17 cellular contexts compared by ENCODE assay signal in the genomic region with DNA sequence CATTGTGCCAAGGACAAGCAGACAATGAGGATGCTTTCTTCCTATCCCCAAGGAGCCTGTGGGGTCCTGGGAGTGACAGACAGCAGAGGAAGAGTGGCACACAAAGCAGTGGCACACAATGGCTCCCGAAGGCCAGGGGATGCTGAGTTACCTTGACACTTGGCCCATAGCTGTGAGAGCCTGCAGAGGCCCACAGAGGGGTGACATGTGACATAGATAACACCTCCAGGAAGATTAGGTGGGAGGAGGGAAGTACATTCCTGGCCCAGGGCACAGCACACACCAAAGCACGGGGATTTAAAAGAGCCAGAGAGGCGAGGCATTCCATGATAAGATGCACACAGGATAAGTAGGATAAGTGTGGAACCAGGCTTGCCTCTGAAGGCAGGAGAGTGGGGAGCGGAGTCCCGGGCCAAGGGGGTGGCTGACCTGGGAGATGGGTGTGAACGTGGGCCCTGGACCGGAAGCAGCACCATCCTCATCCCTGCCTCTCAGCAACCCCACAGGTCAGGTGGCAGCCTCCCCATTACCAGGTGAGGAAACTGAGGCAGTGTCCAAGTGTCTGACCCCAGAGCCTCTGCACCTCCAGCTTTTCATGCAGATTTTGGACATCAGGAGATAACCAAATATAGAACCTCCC. TPM values are rescaled to one million over a fixed set of nuclear protein-coding genes. Genes with fewer than 3 reads are reported as not detected.
DNase-seq lines count a peak whose midpoint lies in the region; FAIRE-seq and TF ChIP-seq lines count a peak whose summit lies in the region.
"Had no signal": no experiment of that assay in that cellular context is flagged by ENCODE, and none has a peak within 500 bp of the region (broad histone marks: within the 10 kb centered on the region; RNA-seq: fewer than 3 reads in every experiment).

No MANE protein-coding gene starts in this region.

- CTCF ChIA-PET in H1 (lab: Charles Lee; ENCODE audit: partially characterized antibody) = interaction anchor here (0.6 to 15.1 kb wide), 16 partner anchors 8 to 135 kb away, joined by 3 to 201 read pairs (median 6); a partner anchor contains a TSS

- H3K9me2 ChIP-seq in hepatocyte (replicated peaks; ENCODE audit: insufficient read depth) = no peaks in the 10 kb centered on the region

- H2BK12ac ChIP-seq in H1 (ENCODE audit: low read depth, low read length) (no peak overlapping the region), mesenchymal stem cell (ENCODE audit: low read length in 2 of 2) (no peak overlapping the region)

- no peaks in the 10 kb centered on the region for H3K79me2 ChIP-seq in H1 (ENCODE audit: control insufficient read depth in 1 of 2, insufficient read depth in 2 of 2, low read length in 2 of 2)
- no peaks in the 10 kb centered on the region for H3K79me2 ChIP-seq in hepatocyte

- H3K18ac ChIP-seq in H1 (ENCODE audit: extremely low read depth, low read length) = no peak overlapping the region
- no peak overlapping the region for H3K18ac ChIP-seq in mesenchymal stem cell (ENCODE audit: low read depth in 1 of 2, low read length in 2 of 2)

- TF ChIP-seq EP300 in H1 (IDR thresholded peaks at IDR 0.05; ENCODE audit: borderline replicate concordance in 1 of 2, low read depth in 2 of 2, low read length in 2 of 2) = no peak

- TF ChIP-seq POLR2A in H1 (IDR thresholded peaks at IDR 0.05; ENCODE audit: control extremely low read depth in 1 of 2, low read depth in 2 of 2, low read length in 2 of 2) = no peak
- no peak for TF ChIP-seq POLR2A in spleen (IDR thresholded peaks at IDR 0.05)

- H3K9me3 ChIP-seq in H1 (ENCODE audit: insufficient read depth in 2 of 2, low read depth in 1 of 2, low read length in 1 of 2) (no peaks in the 10 kb centered on the region), hepatocyte (ENCODE audit: low read depth) (no peaks in the 10 kb centered on the region), spleen (no peaks in the 10 kb centered on the region), mesenchymal stem cell (ENCODE audit: control insufficient read depth, low read length) (no peaks in the 10 kb centered on the region)

- no peak for TF ChIP-seq RAD21 in H1 (IDR thresholded peaks at IDR 0.05 in 1 of 2, conservative IDR thresholded peaks at IDR 0.05 in 1 of 2; ENCODE audit: low read depth in 2 of 2, low read length in 2 of 2)

- H3K27ac ChIP-seq in H1 (ENCODE audit: low read depth, low read length) = no peak overlapping the region
- peak overlapping the region; percentile 56 for H3K27ac ChIP-seq in hepatocyte
- H3K27ac ChIP-seq in spleen = no peak overlapping the region
- no peak overlapping the region for H3K27ac ChIP-seq in mesenchymal stem cell (ENCODE audit: low read length, poor library complexity, severe bottlenecking)
- H3K27ac ChIP-seq: GM23248, SK-N-MC had no signal

- no peak overlapping the region for H2BK120ac ChIP-seq in H1 (replicated peaks; ENCODE audit: low read depth, low read length)
- H2BK120ac ChIP-seq in mesenchymal stem cell (ENCODE audit: low read depth, low read length) = no peak overlapping the region

- no peak overlapping the region for H2AK5ac ChIP-seq in H1 (ENCODE audit: low read depth, low read length)
- H2AK5ac ChIP-seq in mesenchymal stem cell (ENCODE audit: low read length, severe bottlenecking) = no peak overlapping the region

- H4K20me1 ChIP-seq in H1 (replicated peaks in 1 of 2; ENCODE audit: control insufficient read depth in 1 of 2, insufficient read depth in 2 of 2, low read length in 2 of 2) (no peaks in the 10 kb centered on the region), hepatocyte (ENCODE audit: insufficient read depth, poor library complexity, severe bottlenecking) (no peaks in the 10 kb centered on the region)

- H2AFZ ChIP-seq in H1 (ENCODE audit: low read length) (no peak overlapping the region), hepatocyte (no peak overlapping the region), mesenchymal stem cell (ENCODE audit: low read depth, low read length) (no peak overlapping the region)
- H2AFZ ChIP-seq: GM23248 had no signal

- H3K23me2 ChIP-seq in H1 (ENCODE audit: low read depth, low read length) = no peaks in the 10 kb centered on the region

- H4K91ac ChIP-seq in H1 (replicated peaks; ENCODE audit: insufficient read length, low read length) (no peak overlapping the region), mesenchymal stem cell (ENCODE audit: low read length) (no peak overlapping the region)

- H2BK5ac ChIP-seq in H1 (ENCODE audit: low read depth, low read length) = no peak overlapping the region
- no peak overlapping the region for H2BK5ac ChIP-seq in mesenchymal stem cell (ENCODE audit: low read depth, low read length, poor library complexity, severe bottlenecking)

- H3K4me2 ChIP-seq in H1 (ENCODE audit: insufficient read depth in 1 of 2, low read depth in 2 of 2, low read length in 2 of 2) (no peak overlapping the region), hepatocyte (no peak overlapping the region), mesenchymal stem cell (ENCODE audit: low read length, poor library complexity, severe bottlenecking) (no peak overlapping the region)

- H3K14ac ChIP-seq in H1 (ENCODE audit: insufficient read length) (no peak overlapping the region), mesenchymal stem cell (ENCODE audit: low read length in 2 of 2) (no peak overlapping the region)

- H4K5ac ChIP-seq in H1 (ENCODE audit: insufficient read length, low read depth, low read length) = no peak overlapping the region

- H2BK20ac ChIP-seq in H1 (ENCODE audit: low read length) = 0 out of 2 replicates have a peak overlapping the region, but pooled peaks have one; percentile 26

- H3K56ac ChIP-seq in H1 (replicated peaks; ENCODE audit: insufficient read length, low read depth, low read length) = no peak overlapping the region

- H3K23ac ChIP-seq in H1 (ENCODE audit: insufficient read length) = no peak overlapping the region
- no peak overlapping the region for H3K23ac ChIP-seq in mesenchymal stem cell (ENCODE audit: low read length in 2 of 2)

- TF ChIP-seq CTCF in H1 (IDR thresholded peaks at IDR 0.05; ENCODE audit: control extremely low read depth in 1 of 3, insufficient read depth in 1 of 3, low read depth in 1 of 3, low read length in 3 of 3) (no peak), hepatocyte (IDR thresholded peaks at IDR 0.05; ENCODE audit: poor library complexity) (no peak), spleen (IDR thresholded peaks at IDR 0.05 in 8 of 11, conservative IDR thresholded peaks at IDR 0.05 in 3 of 11) (no peak)

- no peak for FAIRE-seq in H1 (lab: Jason Lieb, UNC)

- H2BK15ac ChIP-seq in H1 (ENCODE audit: low read length) (no peak overlapping the region), mesenchymal stem cell (ENCODE audit: low read depth, poor library complexity, severe bottlenecking) (no peak overlapping the region)

- DNase-seq in ELF-1 (ENCODE audit: low read depth, low spot score) (peak; percentile 46), H1 (ENCODE audit: low read depth in 1 of 2, low spot score in 2 of 2) (no peak), hepatocyte (ENCODE audit: low spot score) (peak; percentile 45), spleen (peak; percentile 41), mesenchymal stem cell (no peak), NCI-H1417 (lab: John Stamatoyannopoulos, UW) (no peak), EL (no peak)
- DNase-seq: ACHN; AML-193; CD4-positive, CD25-positive, alpha-beta regulatory T cell; GM23248; NCI-H1417 treated with DMSO at 0.1 percent for 48 hours; NCI-H2029; NCI-H2171; NCI-H446 treated with DMSO at 0.1 percent for 48 hours; NCI-H748 treated with DMSO at 0.1 percent for 48 hours had no signal

- H3K36me3 ChIP-seq in H1 (ENCODE audit: control insufficient read depth in 2 of 4, insufficient read depth in 4 of 4, low read length in 3 of 4) (no peaks in the 10 kb centered on the region), hepatocyte (replicated peaks; ENCODE audit: insufficient read depth, low read depth) (no peaks in the 10 kb centered on the region), spleen (no peaks in the 10 kb centered on the region), mesenchymal stem cell (ENCODE audit: control insufficient read depth in 1 of 2, insufficient read depth in 2 of 2, low read depth in 1 of 2, low read length in 2 of 2) (no peaks in the 10 kb centered on the region)

- H3K4me3 ChIP-seq in H1 (ENCODE audit: extremely low read depth in 1 of 4, insufficient read depth in 2 of 4, low read depth in 3 of 4, low read length in 4 of 4) = no peak overlapping the region
- H3K4me3 ChIP-seq in hepatocyte = no peak overlapping the region
- no peak overlapping the region for H3K4me3 ChIP-seq in spleen
- H3K4me3 ChIP-seq in mesenchymal stem cell (ENCODE audit: insufficient read depth in 1 of 2, low read depth in 1 of 2, low read length in 2 of 2) = no peak overlapping the region
- H3K4me3 ChIP-seq: GM23248, SK-N-MC had no signal

- H3K9ac ChIP-seq in H1 (replicated peaks in 1 of 4; ENCODE audit: extremely low read depth in 1 of 4, low read depth in 3 of 4, low read length in 3 of 4) (no peak overlapping the region; a peak in 1 of 7 replicates), mesenchymal stem cell (ENCODE audit: low read length) (no peak overlapping the region)
- H3K9ac ChIP-seq: GM23248 had no signal

- H3K4me1 ChIP-seq in H1 (replicated peaks in 1 of 4; ENCODE audit: control insufficient read depth in 3 of 4, insufficient read depth in 4 of 4, low read length in 3 of 4) (peaks cover 0 to 8% (median 3%) of the 10 kb centered on the region in 4 experiments; a peak in 3 of 7 replicates), hepatocyte (ENCODE audit: insufficient read depth) (peaks cover 34% of the 10 kb centered on the region), spleen (peaks cover 0 to 82% (median 23%) of the 10 kb centered on the region in 6 donors), mesenchymal stem cell (ENCODE audit: control insufficient read depth, insufficient read depth, low read depth, low read length) (peaks cover 8% of the 10 kb centered on the region)

- H4K8ac ChIP-seq in H1 (ENCODE audit: extremely low read depth, insufficient read depth, low read length) = no peak overlapping the region
- H4K8ac ChIP-seq in mesenchymal stem cell (ENCODE audit: low read length) = no peak overlapping the region

- intact Hi-C loops in spleen (cut with DNase I; ENCODE audit: low total_unique reads) = no loop called here

- no peak overlapping the region for H3K4ac ChIP-seq in H1 (replicated peaks; ENCODE audit: insufficient read length, low read depth, low read length)
- H3K4ac ChIP-seq in mesenchymal stem cell (ENCODE audit: low read depth in 1 of 2, low read length in 2 of 2) = no peak overlapping the region

- POLR2A ChIA-PET in H1 (lab: Charles Lee; ENCODE audit: partially characterized antibody) = interaction anchor here (0.5 kb wide), 1 partner anchor 40 kb away, joined by 4 read pairs; no protein-coding TSS in a partner anchor

- H3K79me1 ChIP-seq in H1 (ENCODE audit: low read depth, low read length) (no peaks in the 10 kb centered on the region), mesenchymal stem cell (replicated peaks; ENCODE audit: low read length, poor library complexity, severe bottlenecking) (no peaks in the 10 kb centered on the region)

- 77% methylated on average over 7 of the region's 7 CpGs; no CpG with 5 or more reads in 1 of the 2 experiments for WGBS in H1 (ENCODE audit: extremely low coverage in 1 of 2, insufficient coverage in 1 of 2, insufficient read length in 1 of 2, insufficient replicate concordance in 2 of 2, low coverage in 1 of 2, low lambda C conversion rate in 2 of 2, missing lambda C conversion rate in 1 of 2), 2 experiments
- WGBS in hepatocyte (ENCODE audit: low lambda C conversion rate, missing lambda C conversion rate) = 50% methylated on average over 7 of the region's 7 CpGs
- 60 to 81% (median 75%) methylated on average over 5 to 7 of the region's 7 CpGs for WGBS in spleen, 5 donors
- 61% methylated on average over 5 of the region's 7 CpGs for WGBS in mesenchymal stem cell

- H3K27me3 ChIP-seq in H1 (replicated peaks in 1 of 4; ENCODE audit: control insufficient read depth in 3 of 4, extremely low read depth in 1 of 4, insufficient read depth in 3 of 4, low read length in 3 of 4) (peaks cover 0 to 3% (median under 1%) of the 10 kb centered on the region in 4 experiments; a peak in 4 of 7 replicates), hepatocyte (no peaks in the 10 kb centered on the region), spleen (replicated peaks in 1 of 7) (no peaks in the 10 kb centered on the region), mesenchymal stem cell (ENCODE audit: control insufficient read depth in 1 of 2, insufficient read depth in 1 of 2, low read length in 2 of 2) (peaks cover 4 to 15% of the 10 kb centered on the region in 2 experiments)

RNA-seq across cellular contexts. Expression of a gene that starts 6.4 kb away (rescaled TPM):
- total RNA-seq in H1 (2021; fragmentation: NEBNext Ultra II Directional; extraction: Animal tissue kit (Norgen Biotek cat#: 25700)) = not detected in 2 replicates
- polyA plus RNA-seq in H1 (2011; rRNA removed) (0.05 and 0.09 TPM in 2 replicates), hepatocyte (0.39 and 1.0 TPM in 2 replicates), spleen (1 to 10 TPM in 1 of 3 donors, under 1 TPM in 2; 0.38 to 1.5 (median 0.47) TPM)
- 0.26 TPM for polyA plus RNA-seq in H1 (2011; cell fraction: cytosol; rRNA removed)
- 0.36 TPM for polyA plus RNA-seq in H1 (2011; cell fraction: nucleus; rRNA removed)
- polyA plus RNA-seq in H1 (2012, experiment 1 of 2) = 0.06 to 0.17 TPM (median 0.12 TPM) in 4 replicates
- not detected for polyA plus RNA-seq in H1 (2012, experiment 2 of 2)
- 0.04 TPM for polyA plus RNA-seq in H1 (2013, experiment 1 of 2)
- 0.06 TPM for polyA plus RNA-seq in H1 (2013, experiment 2 of 2)
- polyA minus RNA-seq in H1 (2011; rRNA and poly(A)+ RNA removed) = 0.16 TPM in 1 of 2 replicates, not detected in the other
- polyA minus RNA-seq in H1 (2011; cell fraction: cytosol; rRNA and poly(A)+ RNA removed) = not detected
- polyA minus RNA-seq in H1 (2011; cell fraction: nucleus; rRNA and poly(A)+ RNA removed) = 0.50 TPM
- total RNA-seq in hepatocyte (1.2 and 1.6 TPM in 2 replicates), spleen (1 to 10 TPM in 6 of 7 donors, under 1 TPM in 1; 0.92 to 3.9 (median 2.0) TPM)
- polyA plus RNA-seq in mesenchymal stem cell (2013, experiment 1 of 2) = 0.06 TPM
- 0.04 TPM for polyA plus RNA-seq in mesenchymal stem cell (2013, experiment 2 of 2)
- total RNA-seq: GM23248 had no signal
- polyA plus RNA-seq: CD4-positive, CD25-positive, alpha-beta regulatory T cell; GM23248 had no signal

RNA-seq across cellular contexts. Expression of a gene that starts 53.5 kb away (rescaled TPM):
- total RNA-seq in H1 (2021; fragmentation: NEBNext Ultra II Directional; extraction: Animal tissue kit (Norgen Biotek cat#: 25700)) = 74.3 and 85.2 TPM in 2 replicates
- polyA plus RNA-seq in H1 (2011; rRNA removed) = 128 and 135 TPM in 2 replicates
- polyA plus RNA-seq in H1 (2011; cell fraction: cytosol; rRNA removed) = 100 TPM
- 98.6 TPM for polyA plus RNA-seq in H1 (2011; cell fraction: nucleus; rRNA removed)
- polyA plus RNA-seq in H1 (2012, experiment 1 of 2) = 70.9 to 98.5 TPM (median 87.2 TPM) in 4 replicates
- polyA plus RNA-seq in H1 (2012, experiment 2 of 2) = 95.0 TPM
- polyA plus RNA-seq in H1 (2013, experiment 1 of 2) = 47.8 TPM
- polyA plus RNA-seq in H1 (2013, experiment 2 of 2) = 47.2 TPM
- 129 and 150 TPM in 2 replicates for polyA minus RNA-seq in H1 (2011; rRNA and poly(A)+ RNA removed)
- polyA minus RNA-seq in H1 (2011; cell fraction: cytosol; rRNA and poly(A)+ RNA removed) = 79.6 TPM
- 67.6 TPM for polyA minus RNA-seq in H1 (2011; cell fraction: nucleus; rRNA and poly(A)+ RNA removed)
- 143 and 149 TPM in 2 replicates for total RNA-seq in hepatocyte
- polyA plus RNA-seq in hepatocyte = 84.9 and 102 TPM in 2 replicates
- 100 to 1,000 TPM in 5 of 7 donors, 10 to 100 TPM in 2; 85.4 to 162 (median 112) TPM for total RNA-seq in spleen
- polyA plus RNA-seq in spleen = 100 to 1,000 TPM in 2 of 3 donors, 10 to 100 TPM in 1; 82.6 to 108 (median 105) TPM
- 72.5 TPM for polyA plus RNA-seq in mesenchymal stem cell (2013, experiment 1 of 2)
- polyA plus RNA-seq in mesenchymal stem cell (2013, experiment 2 of 2) = 69.0 TPM

RNA-seq across cellular contexts. Expression of a gene that starts 54.3 kb away (rescaled TPM):
- 200 TPM in 2 replicates for total RNA-seq in H1 (2021; fragmentation: NEBNext Ultra II Directional; extraction: Animal tissue kit (Norgen Biotek cat#: 25700))
- polyA plus RNA-seq in H1 (2011; rRNA removed) = 258 and 455 TPM in 2 replicates
- 394 TPM for polyA plus RNA-seq in H1 (2011; cell fraction: cytosol; rRNA removed)
- 159 TPM for polyA plus RNA-seq in H1 (2011; cell fraction: nucleus; rRNA removed)
- 341 to 525 TPM (median 423 TPM) in 4 replicates for polyA plus RNA-seq in H1 (2012, experiment 1 of 2)
- 66.4 TPM for polyA plus RNA-seq in H1 (2012, experiment 2 of 2)
- 141 TPM for polyA plus RNA-seq in H1 (2013, experiment 1 of 2)
- 143 TPM for polyA plus RNA-seq in H1 (2013, experiment 2 of 2)
- 289 and 329 TPM in 2 replicates for polyA minus RNA-seq in H1 (2011; rRNA and poly(A)+ RNA removed)
- 131 TPM for polyA minus RNA-seq in H1 (2011; cell fraction: cytosol; rRNA and poly(A)+ RNA removed)
- polyA minus RNA-seq in H1 (2011; cell fraction: nucleus; rRNA and poly(A)+ RNA removed) = 174 TPM
- total RNA-seq in hepatocyte = 145 and 185 TPM in 2 replicates
- 120 and 122 TPM in 2 replicates for polyA plus RNA-seq in hepatocyte
- 100 to 1,000 TPM in 2 of 7 donors, 10 to 100 TPM in 5; 52.0 to 142 (median 66.3) TPM for total RNA-seq in spleen
- 100 to 1,000 TPM in 2 of 3 donors, 10 to 100 TPM in 1; 89.8 to 113 (median 113) TPM for polyA plus RNA-seq in spleen
- polyA plus RNA-seq in mesenchymal stem cell (2013, experiment 1 of 2) = 65.6 TPM
- 63.3 TPM for polyA plus RNA-seq in mesenchymal stem cell (2013, experiment 2 of 2)

Comparison
In these comparisons a context has a peak if more than half of its experiments do, and no peak if none do; other contexts are left out.
1. DNase-seq: peak in ELF-1 (single experiment), hepatocyte (single experiment) and spleen (single experiment); none in H1 (0 of 2), mesenchymal stem cell (single experiment), NCI-H1417 (0 of 3) and EL (single experiment).